In the genomic region with DNA sequence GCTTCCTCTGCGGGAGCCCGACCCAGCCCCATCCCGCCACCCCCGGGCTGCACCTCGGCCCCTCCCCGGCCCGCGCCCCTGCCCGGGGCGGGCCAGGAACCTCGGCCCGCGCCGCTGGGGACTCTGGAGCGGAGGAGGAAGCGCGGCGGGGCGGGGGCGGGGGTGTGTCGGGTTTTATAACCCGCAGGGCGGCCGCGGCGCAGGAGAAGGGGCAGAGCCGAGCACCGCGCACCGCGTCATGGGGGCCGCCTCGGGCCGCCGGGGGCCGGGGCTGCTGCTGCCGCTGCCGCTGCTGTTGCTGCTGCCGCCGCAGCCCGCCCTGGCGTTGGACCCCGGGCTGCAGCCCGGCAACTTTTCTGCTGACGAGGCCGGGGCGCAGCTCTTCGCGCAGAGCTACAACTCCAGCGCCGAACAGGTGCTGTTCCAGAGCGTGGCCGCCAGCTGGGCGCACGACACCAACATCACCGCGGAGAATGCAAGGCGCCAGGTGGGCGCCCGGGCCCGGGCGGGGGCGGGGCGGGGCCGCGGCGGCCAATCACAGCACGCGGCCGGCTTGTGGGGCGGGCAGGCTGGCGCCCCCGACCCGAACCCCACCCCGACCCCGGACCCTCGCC, we compare ENCODE assay signal across 1 cellular context.
TF ChIP-seq lines count a peak whose summit lies in the region.

A gene (plus strand): TSS at position 205 of the 614 bp plus-strand sequence. CDS start 34 bp downstream, at position 239.

TF ChIP-seq in HEK293, 187 proteins besides CTCF, POLR2A, EP300 and RAD21 (continued from another document):
- TF ChIP-seq, protein P1, sequence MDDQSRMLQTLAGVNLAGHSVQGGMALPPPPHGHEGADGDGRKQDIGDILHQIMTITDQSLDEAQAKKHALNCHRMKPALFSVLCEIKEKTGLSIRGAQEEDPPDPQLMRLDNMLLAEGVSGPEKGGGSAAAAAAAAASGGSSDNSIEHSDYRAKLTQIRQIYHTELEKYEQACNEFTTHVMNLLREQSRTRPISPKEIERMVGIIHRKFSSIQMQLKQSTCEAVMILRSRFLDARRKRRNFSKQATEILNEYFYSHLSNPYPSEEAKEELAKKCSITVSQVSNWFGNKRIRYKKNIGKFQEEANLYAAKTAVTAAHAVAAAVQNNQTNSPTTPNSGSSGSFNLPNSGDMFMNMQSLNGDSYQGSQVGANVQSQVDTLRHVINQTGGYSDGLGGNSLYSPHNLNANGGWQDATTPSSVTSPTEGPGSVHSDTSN (CRISPR knock-in tag; IDR thresholded peaks at IDR 0.05), result peak; percentile 43; the same call in 1 of the 2 replicates
- TF ChIP-seq GLIS2 (tag by site-specific recombination; IDR thresholded peaks at IDR 0.05) (peak; percentile 38), ZNF341 (tag by site-specific recombination; IDR thresholded peaks at IDR 0.05; ENCODE audit: low read depth) (no peak; the same call in 1 of the 2 replicates), ZFHX2 (tag by site-specific recombination; conservative IDR thresholded peaks at IDR 0.05) (peak; percentile 78), KLF10 (tag by site-specific recombination; IDR thresholded peaks at IDR 0.05) (peak; percentile 97), ZNF585B (tag by site-specific recombination; IDR thresholded peaks at IDR 0.05) (0 out of 2 replicates have a peak, but pooled peaks have one; percentile 2), ZNF16 (tag by site-specific recombination; IDR thresholded peaks at IDR 0.05; ENCODE audit: low read depth) (no peak), ZNF175 (tag by site-specific recombination; IDR thresholded peaks at IDR 0.05) (no peak), ZNF561 (tag by site-specific recombination; IDR thresholded peaks at IDR 0.05; ENCODE audit: borderline replicate concordance) (peak; percentile 57), KLF8 (tag by site-specific recombination; IDR thresholded peaks at IDR 0.05) (peak; percentile 45; the same call in 1 of the 2 replicates), YY2 (tag by site-specific recombination; IDR thresholded peaks at IDR 0.05) (no peak), SP3 (tag by site-specific recombination; IDR thresholded peaks at IDR 0.05) (0 out of 2 replicates have a peak, but pooled peaks have one; percentile 9), ZNF114 (tag by site-specific recombination; IDR thresholded peaks at IDR 0.05) (no peak), KLF1 (tag by site-specific recombination; IDR thresholded peaks at IDR 0.05) (peak; percentile 76), KLF9 (tag by site-specific recombination; IDR thresholded peaks at IDR 0.05; ENCODE audit: low read depth) (peak; percentile 17; the same call in 1 of the 2 replicates), ZNF548 (tag by site-specific recombination; IDR thresholded peaks at IDR 0.05) (no peak), ZNF747 (tag by site-specific recombination; IDR thresholded peaks at IDR 0.05) (no peak), IKZF3 (tag by site-specific recombination; IDR thresholded peaks at IDR 0.05) (0 out of 2 replicates have a peak, but pooled peaks have one; percentile 27), ZBTB17 (tag by site-specific recombination; IDR thresholded peaks at IDR 0.05) (no peak), ZSCAN23 (tag by site-specific recombination; IDR thresholded peaks at IDR 0.05) (no peak), ZNF707 (tag by site-specific recombination; IDR thresholded peaks at IDR 0.05) (no peak), GLIS1 (tag by site-specific recombination; IDR thresholded peaks at IDR 0.05) (peak; percentile 73; the same call in 1 of the 2 replicates)
- TF ChIP-seq, protein P2, sequence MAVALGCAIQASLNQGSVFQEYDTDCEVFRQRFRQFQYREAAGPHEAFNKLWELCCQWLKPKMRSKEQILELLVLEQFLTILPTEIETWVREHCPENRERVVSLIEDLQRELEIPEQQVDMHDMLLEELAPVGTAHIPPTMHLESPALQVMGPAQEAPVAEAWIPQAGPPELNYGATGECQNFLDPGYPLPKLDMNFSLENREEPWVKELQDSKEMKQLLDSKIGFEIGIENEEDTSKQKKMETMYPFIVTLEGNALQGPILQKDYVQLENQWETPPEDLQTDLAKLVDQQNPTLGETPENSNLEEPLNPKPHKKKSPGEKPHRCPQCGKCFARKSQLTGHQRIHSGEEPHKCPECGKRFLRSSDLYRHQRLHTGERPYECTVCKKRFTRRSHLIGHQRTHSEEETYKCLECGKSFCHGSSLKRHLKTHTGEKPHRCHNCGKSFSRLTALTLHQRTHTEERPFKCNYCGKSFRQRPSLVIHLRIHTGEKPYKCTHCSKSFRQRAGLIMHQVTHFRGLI (tag by site-specific recombination; IDR thresholded peaks at IDR 0.05), result 0 out of 2 replicates have a peak, but pooled peaks have one; percentile 12
- TF ChIP-seq, protein P3, sequence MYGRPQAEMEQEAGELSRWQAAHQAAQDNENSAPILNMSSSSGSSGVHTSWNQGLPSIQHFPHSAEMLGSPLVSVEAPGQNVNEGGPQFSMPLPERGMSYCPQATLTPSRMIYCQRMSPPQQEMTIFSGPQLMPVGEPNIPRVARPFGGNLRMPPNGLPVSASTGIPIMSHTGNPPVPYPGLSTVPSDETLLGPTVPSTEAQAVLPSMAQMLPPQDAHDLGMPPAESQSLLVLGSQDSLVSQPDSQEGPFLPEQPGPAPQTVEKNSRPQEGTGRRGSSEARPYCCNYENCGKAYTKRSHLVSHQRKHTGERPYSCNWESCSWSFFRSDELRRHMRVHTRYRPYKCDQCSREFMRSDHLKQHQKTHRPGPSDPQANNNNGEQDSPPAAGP (tag by site-specific recombination; IDR thresholded peaks at IDR 0.05), result 0 out of 2 replicates have a peak, but pooled peaks have one; percentile 2
- TF ChIP-seq, protein P4, sequence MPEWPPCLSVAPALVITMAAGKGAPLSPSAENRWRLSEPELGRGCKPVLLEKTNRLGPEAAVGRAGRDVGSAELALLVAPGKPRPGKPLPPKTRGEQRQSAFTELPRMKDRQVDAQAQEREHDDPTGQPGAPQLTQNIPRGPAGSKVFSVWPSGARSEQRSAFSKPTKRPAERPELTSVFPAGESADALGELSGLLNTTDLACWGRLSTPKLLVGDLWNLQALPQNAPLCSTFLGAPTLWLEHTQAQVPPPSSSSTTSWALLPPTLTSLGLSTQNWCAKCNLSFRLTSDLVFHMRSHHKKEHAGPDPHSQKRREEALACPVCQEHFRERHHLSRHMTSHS (tag by site-specific recombination; IDR thresholded peaks at IDR 0.05), result no peak
- TF ChIP-seq, protein P5, sequence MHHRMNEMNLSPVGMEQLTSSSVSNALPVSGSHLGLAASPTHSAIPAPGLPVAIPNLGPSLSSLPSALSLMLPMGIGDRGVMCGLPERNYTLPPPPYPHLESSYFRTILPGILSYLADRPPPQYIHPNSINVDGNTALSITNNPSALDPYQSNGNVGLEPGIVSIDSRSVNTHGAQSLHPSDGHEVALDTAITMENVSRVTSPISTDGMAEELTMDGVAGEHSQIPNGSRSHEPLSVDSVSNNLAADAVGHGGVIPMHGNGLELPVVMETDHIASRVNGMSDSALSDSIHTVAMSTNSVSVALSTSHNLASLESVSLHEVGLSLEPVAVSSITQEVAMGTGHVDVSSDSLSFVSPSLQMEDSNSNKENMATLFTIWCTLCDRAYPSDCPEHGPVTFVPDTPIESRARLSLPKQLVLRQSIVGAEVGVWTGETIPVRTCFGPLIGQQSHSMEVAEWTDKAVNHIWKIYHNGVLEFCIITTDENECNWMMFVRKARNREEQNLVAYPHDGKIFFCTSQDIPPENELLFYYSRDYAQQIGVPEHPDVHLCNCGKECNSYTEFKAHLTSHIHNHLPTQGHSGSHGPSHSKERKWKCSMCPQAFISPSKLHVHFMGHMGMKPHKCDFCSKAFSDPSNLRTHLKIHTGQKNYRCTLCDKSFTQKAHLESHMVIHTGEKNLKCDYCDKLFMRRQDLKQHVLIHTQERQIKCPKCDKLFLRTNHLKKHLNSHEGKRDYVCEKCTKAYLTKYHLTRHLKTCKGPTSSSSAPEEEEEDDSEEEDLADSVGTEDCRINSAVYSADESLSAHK (tag by site-specific recombination; IDR thresholded peaks at IDR 0.05), result no peak
- TF ChIP-seq, protein P6, sequence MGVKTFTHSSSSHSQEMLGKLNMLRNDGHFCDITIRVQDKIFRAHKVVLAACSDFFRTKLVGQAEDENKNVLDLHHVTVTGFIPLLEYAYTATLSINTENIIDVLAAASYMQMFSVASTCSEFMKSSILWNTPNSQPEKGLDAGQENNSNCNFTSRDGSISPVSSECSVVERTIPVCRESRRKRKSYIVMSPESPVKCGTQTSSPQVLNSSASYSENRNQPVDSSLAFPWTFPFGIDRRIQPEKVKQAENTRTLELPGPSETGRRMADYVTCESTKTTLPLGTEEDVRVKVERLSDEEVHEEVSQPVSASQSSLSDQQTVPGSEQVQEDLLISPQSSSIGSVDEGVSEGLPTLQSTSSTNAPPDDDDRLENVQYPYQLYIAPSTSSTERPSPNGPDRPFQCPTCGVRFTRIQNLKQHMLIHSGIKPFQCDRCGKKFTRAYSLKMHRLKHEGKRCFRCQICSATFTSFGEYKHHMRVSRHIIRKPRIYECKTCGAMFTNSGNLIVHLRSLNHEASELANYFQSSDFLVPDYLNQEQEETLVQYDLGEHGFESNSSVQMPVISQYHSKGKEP (tag by site-specific recombination; IDR thresholded peaks at IDR 0.05), result peak; percentile 86
- TF ChIP-seq, protein P7, sequence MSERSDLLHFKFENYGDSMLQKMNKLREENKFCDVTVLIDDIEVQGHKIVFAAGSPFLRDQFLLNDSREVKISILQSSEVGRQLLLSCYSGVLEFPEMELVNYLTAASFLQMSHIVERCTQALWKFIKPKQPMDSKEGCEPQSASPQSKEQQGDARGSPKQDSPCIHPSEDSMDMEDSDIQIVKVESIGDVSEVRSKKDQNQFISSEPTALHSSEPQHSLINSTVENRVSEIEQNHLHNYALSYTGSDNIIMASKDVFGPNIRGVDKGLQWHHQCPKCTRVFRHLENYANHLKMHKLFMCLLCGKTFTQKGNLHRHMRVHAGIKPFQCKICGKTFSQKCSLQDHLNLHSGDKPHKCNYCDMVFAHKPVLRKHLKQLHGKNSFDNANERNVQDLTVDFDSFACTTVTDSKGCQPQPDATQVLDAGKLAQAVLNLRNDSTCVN (tag by site-specific recombination; optimal IDR thresholded peaks at IDR 0.05), result peak; percentile 41
- TF ChIP-seq, protein P8, sequence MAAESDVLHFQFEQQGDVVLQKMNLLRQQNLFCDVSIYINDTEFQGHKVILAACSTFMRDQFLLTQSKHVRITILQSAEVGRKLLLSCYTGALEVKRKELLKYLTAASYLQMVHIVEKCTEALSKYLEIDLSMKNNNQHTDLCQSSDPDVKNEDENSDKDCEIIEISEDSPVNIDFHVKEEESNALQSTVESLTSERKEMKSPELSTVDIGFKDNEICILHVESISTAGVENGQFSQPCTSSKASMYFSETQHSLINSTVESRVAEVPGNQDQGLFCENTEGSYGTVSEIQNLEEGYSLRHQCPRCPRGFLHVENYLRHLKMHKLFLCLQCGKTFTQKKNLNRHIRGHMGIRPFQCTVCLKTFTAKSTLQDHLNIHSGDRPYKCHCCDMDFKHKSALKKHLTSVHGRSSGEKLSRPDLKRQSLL (tag by site-specific recombination; IDR thresholded peaks at IDR 0.05), result peak; percentile 42; the same call in 1 of the 2 replicates
- TF ChIP-seq, protein P9, sequence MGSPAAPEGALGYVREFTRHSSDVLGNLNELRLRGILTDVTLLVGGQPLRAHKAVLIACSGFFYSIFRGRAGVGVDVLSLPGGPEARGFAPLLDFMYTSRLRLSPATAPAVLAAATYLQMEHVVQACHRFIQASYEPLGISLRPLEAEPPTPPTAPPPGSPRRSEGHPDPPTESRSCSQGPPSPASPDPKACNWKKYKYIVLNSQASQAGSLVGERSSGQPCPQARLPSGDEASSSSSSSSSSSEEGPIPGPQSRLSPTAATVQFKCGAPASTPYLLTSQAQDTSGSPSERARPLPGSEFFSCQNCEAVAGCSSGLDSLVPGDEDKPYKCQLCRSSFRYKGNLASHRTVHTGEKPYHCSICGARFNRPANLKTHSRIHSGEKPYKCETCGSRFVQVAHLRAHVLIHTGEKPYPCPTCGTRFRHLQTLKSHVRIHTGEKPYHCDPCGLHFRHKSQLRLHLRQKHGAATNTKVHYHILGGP (tag by site-specific recombination; IDR thresholded peaks at IDR 0.05), result no peak
- TF ChIP-seq, protein P10, sequence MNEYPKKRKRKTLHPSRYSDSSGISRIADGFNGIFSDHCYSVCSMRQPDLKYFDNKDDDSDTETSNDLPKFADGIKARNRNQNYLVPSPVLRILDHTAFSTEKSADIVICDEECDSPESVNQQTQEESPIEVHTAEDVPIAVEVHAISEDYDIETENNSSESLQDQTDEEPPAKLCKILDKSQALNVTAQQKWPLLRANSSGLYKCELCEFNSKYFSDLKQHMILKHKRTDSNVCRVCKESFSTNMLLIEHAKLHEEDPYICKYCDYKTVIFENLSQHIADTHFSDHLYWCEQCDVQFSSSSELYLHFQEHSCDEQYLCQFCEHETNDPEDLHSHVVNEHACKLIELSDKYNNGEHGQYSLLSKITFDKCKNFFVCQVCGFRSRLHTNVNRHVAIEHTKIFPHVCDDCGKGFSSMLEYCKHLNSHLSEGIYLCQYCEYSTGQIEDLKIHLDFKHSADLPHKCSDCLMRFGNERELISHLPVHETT (tag by site-specific recombination; IDR thresholded peaks at IDR 0.05), result no peak
TF ChIP-seq in HEK293: peak in this region for 19.
